8 cellular contexts compared by ENCODE assay signal in the genomic region with DNA sequence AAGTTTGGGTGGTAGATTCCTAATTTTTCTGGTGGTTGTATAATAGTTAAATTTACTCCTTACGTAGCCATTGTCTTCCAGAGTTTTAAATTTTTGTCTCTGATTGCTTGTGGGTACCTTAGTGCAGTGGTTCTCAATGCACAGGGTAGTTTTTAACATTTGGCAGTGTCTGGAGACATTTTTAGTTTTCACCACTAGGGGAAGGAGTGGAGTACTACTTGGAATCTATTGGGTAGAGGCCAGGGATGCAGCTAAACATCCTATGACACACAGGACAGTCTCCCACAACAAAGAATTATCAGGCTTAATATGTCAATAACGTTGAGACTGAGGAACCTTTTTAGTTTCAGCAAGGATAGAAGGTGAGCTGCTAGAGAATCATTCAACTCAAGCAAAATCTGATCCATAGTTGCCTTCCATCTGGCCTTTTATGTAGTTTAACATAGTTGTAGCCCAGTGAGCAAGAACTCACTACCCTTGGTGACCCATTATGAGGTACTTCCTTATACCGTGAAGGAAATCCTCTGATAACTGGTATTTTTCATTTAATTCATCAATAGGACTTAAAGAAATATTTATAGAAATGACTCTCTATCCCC. TPM values are rescaled to one million over a fixed set of nuclear protein-coding genes. Genes with fewer than 3 reads are reported as not detected.
DNase-seq lines count a peak whose midpoint lies in the region; ATAC-seq and TF ChIP-seq lines count a peak whose summit lies in the region.

No MANE protein-coding gene starts in this region.

- intact Hi-C loops in heart right ventricle (cut with DNase I) (no loop called here), left ventricle myocardium superior (cut with micrococcal nuclease) (no loop called here), PC-9 (cut with micrococcal nuclease; ENCODE audit: unreplicated experiment) (no loop called here), thyroid gland (cut with DNase I) (no loop called here)
- intact Hi-C loops in activated CD4-positive, alpha-beta T cell treated with anti-CD3 and anti-CD28 coated beads, Interleukin-2, amount 10 ng/mL, durations not matched to agents 24 days and 14 days (cut with micrococcal nuclease) = no loop called here

- H3K9me3 ChIP-seq in heart right ventricle (no peaks in the 10 kb centered on the region), PC-9 (ENCODE audit: insufficient read depth, low read depth) (no peaks in the 10 kb centered on the region), thyroid gland (no peaks in the 10 kb centered on the region)

- no peaks in the 10 kb centered on the region for H4K20me1 ChIP-seq in PC-9 (ENCODE audit: insufficient read depth)

- peaks cover 3% of the 10 kb centered on the region for H3K36me3 Mint-ChIP-seq in activated CD4-positive, alpha-beta T cell treated with anti-CD3 and anti-CD28 coated beads, Interleukin-2, amount 10 ng/mL, durations not matched to agents 24 days and 14 days (ENCODE audit: low read depth)

- TF ChIP-seq CTCF in heart right ventricle (IDR thresholded peaks at IDR 0.05) (peak in 7 of 9 donors; percentile 25 to 53 (median 46)), PC-9 (conservative IDR thresholded peaks at IDR 0.05) (peak; percentile 78), fibroblast of pulmonary artery (IDR thresholded peaks at IDR 0.05; ENCODE audit: low read length, missing control alignments) (peak; percentile 62), thyroid gland (IDR thresholded peaks at IDR 0.05) (peak in 4 of 6 experiments; percentile 4 to 43 (median 28))

- H3F3A ChIP-seq in PC-9 (ENCODE audit: insufficient read depth, low read depth) = no peaks in the 10 kb centered on the region

- DNase-seq in heart right ventricle (no peak), left ventricle myocardium superior (no peak), PC-9 (peak in 1 of 2 experiments; percentile 35), fibroblast of pulmonary artery (ENCODE audit: low read depth) (peak; percentile 60), thyroid gland (no peak)
- no peak for DNase-seq in activated CD4-positive, alpha-beta T cell treated with anti-CD3 and anti-CD28 coated beads, Interleukin-2, amount 10 ng/mL, durations not matched to agents 24 days and 14 days

- H3K27me3 ChIP-seq in heart right ventricle (no peaks in the 10 kb centered on the region), PC-9 (ENCODE audit: insufficient read depth, low read depth) (no peaks in the 10 kb centered on the region), thyroid gland (no peaks in the 10 kb centered on the region)

- no peak overlapping the region for H2AFZ ChIP-seq in PC-9

- no peak for TF ChIP-seq POLR2A in thyroid gland (IDR thresholded peaks at IDR 0.05)

- ATAC-seq in heart right ventricle (no peak), left ventricle myocardium superior (no peak), HG02852 (IDR thresholded peaks at IDR 0.05; ENCODE audit: unreplicated experiment) (peak; percentile 84), HG03354 (IDR thresholded peaks at IDR 0.05; ENCODE audit: poor library complexity, severe bottlenecking, unreplicated experiment) (no peak)

- H3K27ac ChIP-seq in heart right ventricle (no peak overlapping the region), PC-9 (no peak overlapping the region), thyroid gland (no peak overlapping the region)

- H3K4me3 ChIP-seq in heart right ventricle = no peak overlapping the region
- no peak overlapping the region for H3K4me3 ChIP-seq in PC-9
- no peak overlapping the region for H3K4me3 ChIP-seq in fibroblast of pulmonary artery (replicated peaks; ENCODE audit: low read depth, low read length)
- no peak overlapping the region for H3K4me3 ChIP-seq in thyroid gland (replicated peaks in 1 of 3)

- CTCF ChIA-PET in PC-9 (lab: Charles Lee) = no interaction called here

- H3K9me3 Mint-ChIP-seq in activated CD4-positive, alpha-beta T cell treated with anti-CD3 and anti-CD28 coated beads, Interleukin-2, amount 10 ng/mL, durations not matched to agents 24 days and 14 days = no peaks in the 10 kb centered on the region

- no peaks in the 10 kb centered on the region for H3K4me1 Mint-ChIP-seq in activated CD4-positive, alpha-beta T cell treated with anti-CD3 and anti-CD28 coated beads, Interleukin-2, amount 10 ng/mL, durations not matched to agents 24 days and 14 days

- no peaks in the 10 kb centered on the region for H3K27me3 Mint-ChIP-seq in activated CD4-positive, alpha-beta T cell treated with anti-CD3 and anti-CD28 coated beads, Interleukin-2, amount 10 ng/mL, durations not matched to agents 24 days and 14 days

- POLR2A ChIA-PET in PC-9 (lab: Charles Lee; ENCODE audit: unreplicated experiment) = interaction anchor here (0.6 kb wide), 1 partner anchor 26 kb away, joined by 7 read pairs; no protein-coding TSS in a partner anchor

- no peak overlapping the region for H3K4me3 Mint-ChIP-seq in activated CD4-positive, alpha-beta T cell treated with anti-CD3 and anti-CD28 coated beads, Interleukin-2, amount 10 ng/mL, durations not matched to agents 24 days and 14 days

- H3K36me3 ChIP-seq in heart right ventricle (peaks cover 0 to 49% (median 0%) of the 10 kb centered on the region in 9 donors), PC-9 (ENCODE audit: low read depth) (no peaks in the 10 kb centered on the region), thyroid gland (no peaks in the 10 kb centered on the region)

- H3K4me1 ChIP-seq in heart right ventricle (no peaks in the 10 kb centered on the region), PC-9 (replicated peaks; ENCODE audit: insufficient read depth) (no peaks in the 10 kb centered on the region), thyroid gland (no peaks in the 10 kb centered on the region)

- H3K27ac Mint-ChIP-seq in activated CD4-positive, alpha-beta T cell treated with anti-CD3 and anti-CD28 coated beads, Interleukin-2, amount 10 ng/mL, durations not matched to agents 24 days and 14 days = no peak overlapping the region

- 77 to 80% methylated on average over 3 of the region's 3 CpGs for WGBS in heart right ventricle, 2 donors
- WGBS in thyroid gland, 2 donors = 76 to 80% methylated on average over 3 of the region's 3 CpGs

- H3K79me2 ChIP-seq in PC-9 (ENCODE audit: low read depth) = no peaks in the 10 kb centered on the region

- H3K4me2 ChIP-seq in PC-9 = no peak overlapping the region

- BruUV-seq in PC-9 (replicated peaks; lab: Mats Ljungman, UMichigan) = no TSS peak

- H3K9me2 ChIP-seq in PC-9 (ENCODE audit: insufficient read depth) = no peaks in the 10 kb centered on the region

RNA-seq across cellular contexts. Expression of gene STX19, which starts 8.6 kb away (rescaled TPM):
- total RNA-seq in heart right ventricle (under 1 TPM in 3 of 10 donors, not detected in 7; 0.19 to 0.28 (median 0.21) TPM), left ventricle myocardium superior (not detected), PC-9 (2021) (3.4 and 5.5 TPM in 2 replicates), thyroid gland (not detected)
- polyA plus RNA-seq in heart right ventricle = under 1 TPM; 0.09 to 0.22 TPM
- total RNA-seq in activated CD4-positive, alpha-beta T cell treated with anti-CD3 and anti-CD28 coated beads, Interleukin-2, amount 10 ng/mL, durations not matched to agents 24 days and 14 days = not detected in 2 replicates

RNA-seq across cellular contexts. Expression of gene DHFR2, which starts 25.7 kb away (rescaled TPM):
- total RNA-seq in heart right ventricle = 1 to 10 TPM; 2.6 to 4.9 (median 3.0) TPM
- polyA plus RNA-seq in heart right ventricle = 1 to 10 TPM; 1.6 to 2.5 TPM
- 3.5 TPM for total RNA-seq in left ventricle myocardium superior
- 6.4 and 8.2 TPM in 2 replicates for total RNA-seq in PC-9 (2021)
- 1 to 10 TPM; 5.5 to 7.7 (median 6.4) TPM for total RNA-seq in thyroid gland
- 10.0 and 11.3 TPM in 2 replicates for total RNA-seq in activated CD4-positive, alpha-beta T cell treated with anti-CD3 and anti-CD28 coated beads, Interleukin-2, amount 10 ng/mL, durations not matched to agents 24 days and 14 days

RNA-seq across cellular contexts. Expression of gene NSUN3, which starts 25.9 kb away (rescaled TPM):
- total RNA-seq in heart right ventricle = 1 to 10 TPM; 5.9 to 9.6 (median 7.1) TPM
- 1 to 10 TPM; 3.3 to 4.1 TPM for polyA plus RNA-seq in heart right ventricle
- total RNA-seq in left ventricle myocardium superior = 5.7 TPM
- total RNA-seq in PC-9 (2021) = 18.8 and 19.8 TPM in 2 replicates
- total RNA-seq in thyroid gland = 10 to 100 TPM; 12.5 to 22.5 (median 15.4) TPM
- 15.3 and 17.9 TPM in 2 replicates for total RNA-seq in activated CD4-positive, alpha-beta T cell treated with anti-CD3 and anti-CD28 coated beads, Interleukin-2, amount 10 ng/mL, durations not matched to agents 24 days and 14 days

RNA-seq across cellular contexts. Expression of gene ARL13B, which starts 57.1 kb away (rescaled TPM):
- total RNA-seq in heart right ventricle (1 to 10 TPM; 3.1 to 7.4 (median 4.3) TPM), left ventricle myocardium superior (4.5 TPM), PC-9 (2021) (17.8 and 20.2 TPM in 2 replicates), thyroid gland (10 to 100 TPM; 14.6 to 27.3 (median 16.0) TPM)
- polyA plus RNA-seq in heart right ventricle = 1 to 10 TPM; 2.2 to 5.0 TPM
- 12.2 and 16.6 TPM in 2 replicates for total RNA-seq in activated CD4-positive, alpha-beta T cell treated with anti-CD3 and anti-CD28 coated beads, Interleukin-2, amount 10 ng/mL, durations not matched to agents 24 days and 14 days
